In genomic region chr1:94926915-94927404, GRCh38 we compare ENCODE assay signal across 9 cellular contexts. TPM values are rescaled to one million over a fixed set of nuclear protein-coding genes. Genes with fewer than 3 reads are reported as not detected.
DNase-seq lines count a peak whose midpoint lies in the region; ATAC-seq, FAIRE-seq and TF ChIP-seq lines count a peak whose summit lies in the region.
"Had no signal": no experiment of that assay in that cellular context is flagged by ENCODE, and none has a peak within 500 bp of the region (broad histone marks: within the 10 kb centered on the region; RNA-seq: fewer than 3 reads in every experiment).

Gene CNN3, minus strand, starts transcription at chr1:94927110. Its CDS starts 216 bp downstream, at chr1:94926894.

- no peak for TF ChIP-seq CTCF in neural progenitor cell (IDR thresholded peaks at IDR 0.05)
- TF ChIP-seq CTCF in stomach (IDR thresholded peaks at IDR 0.05): peak in 1 of 7 experiments; percentile 14

- H3K9me3 ChIP-seq in neural progenitor cell (ENCODE audit: low read depth): no peaks in the 10 kb centered on the region
- no peaks in the 10 kb centered on the region for H3K9me3 ChIP-seq in stomach

- peak; percentile 70 for FAIRE-seq in HTR-8/SVneo (lab: Jason Lieb, UNC)
- no peak for FAIRE-seq in RCC 7860 (lab: Jason Lieb, UNC)
- FAIRE-seq: TTC549 had no signal

- H3K36me3 Mint-ChIP-seq in activated naive CD4-positive, alpha-beta T cell treated with anti-CD3 and anti-CD28 coated beads, Interleukin-2, amount 10 ng/mL, durations not matched to agents 7 days and 5 days: peaks cover 2% of the 10 kb centered on the region
- H3K36me3 Mint-ChIP-seq in neural progenitor cell: peaks cover 31% of the 10 kb centered on the region

- H3K36me3 ChIP-seq in neural progenitor cell (peaks cover 3% of the 10 kb centered on the region), stomach (peaks cover 0 to 1% (median 0%) of the 10 kb centered on the region in 4 donors)

- TF ChIP-seq EP300 in stomach (IDR thresholded peaks at IDR 0.05): no peak

- H3K4me1 Mint-ChIP-seq in activated naive CD4-positive, alpha-beta T cell treated with anti-CD3 and anti-CD28 coated beads, Interleukin-2, amount 10 ng/mL, durations not matched to agents 7 days and 5 days: peaks cover 22% of the 10 kb centered on the region
- peaks cover 64% of the 10 kb centered on the region for H3K4me1 Mint-ChIP-seq in neural progenitor cell

- peaks cover 43% of the 10 kb centered on the region for H3F3A ChIP-seq in neural progenitor cell (ENCODE audit: low read depth)

- peak within 1 kb of the TSS; percentile 100 for H3K9ac ChIP-seq in neural progenitor cell

- no peaks in the 10 kb centered on the region for H3K9me3 Mint-ChIP-seq in activated naive CD4-positive, alpha-beta T cell treated with anti-CD3 and anti-CD28 coated beads, Interleukin-2, amount 10 ng/mL, durations not matched to agents 7 days and 5 days
- H3K9me3 Mint-ChIP-seq in neural progenitor cell: peaks cover 5% of the 10 kb centered on the region

- no peak within 1 kb of the TSS for H3K27ac Mint-ChIP-seq in activated naive CD4-positive, alpha-beta T cell treated with anti-CD3 and anti-CD28 coated beads, Interleukin-2, amount 10 ng/mL, durations not matched to agents 7 days and 5 days
- H3K27ac Mint-ChIP-seq in neural progenitor cell: peak within 1 kb of the TSS; percentile 100

- intact Hi-C loops in stomach (cut with DNase I; ENCODE audit: low total_unique reads): no loop called here

- peak within 1 kb of the TSS; percentile 100 for H3K27ac ChIP-seq in neural progenitor cell
- peak within 1 kb of the TSS; percentile 95 to 99 (median 98) for H3K27ac ChIP-seq in stomach

- TF ChIP-seq POLR2A in stomach (IDR thresholded peaks at IDR 0.05): peak in 2 of 4 donors; percentile 89 to 91

- WGBS in stomach, 5 donors: 0 to 1% (median 0%) methylated on average over 25 to 57 of the region's 57 CpGs

- H3K4me2 ChIP-seq in neural progenitor cell: peak within 1 kb of the TSS; percentile 89

- DNase-seq in COLO829 (ENCODE audit: low spot score) (peak; percentile 69), HTR-8/SVneo (ENCODE audit: insufficient read length, low spot score) (peak; percentile 82), RCC 7860 (ENCODE audit: low spot score) (peak; percentile 80), foreskin melanocyte (peak; percentile 76), neural progenitor cell (ENCODE audit: low spot score) (peak; percentile 98), stomach (peak; percentile 92)
- DNase-seq in activated naive CD4-positive, alpha-beta T cell treated with anti-CD3 and anti-CD28 coated beads, Interleukin-2, amount 10 ng/mL, durations not matched to agents 7 days and 5 days: peak; percentile 77

- peaks cover 81% of the 10 kb centered on the region for H3K79me2 ChIP-seq in neural progenitor cell (ENCODE audit: low read depth)

- H3K4me1 ChIP-seq in neural progenitor cell (peaks cover 54% of the 10 kb centered on the region), stomach (peaks cover 33 to 71% (median 53%) of the 10 kb centered on the region in 4 donors)

- CTCF ChIA-PET in activated naive CD4-positive, alpha-beta T cell treated with anti-CD3 and anti-CD28 coated beads, Interleukin-2, amount 10 ng/mL, durations not matched to agents 7 days and 5 days (lab: Charles Lee): no interaction called here

- peaks cover 35% of the 10 kb centered on the region for H4K20me1 ChIP-seq in neural progenitor cell (ENCODE audit: low read depth)

- H3K27me3 ChIP-seq in neural progenitor cell (no peaks in the 10 kb centered on the region), stomach (peaks cover 0 to 21% (median 9%) of the 10 kb centered on the region in 3 donors)

- H3K4me3 ChIP-seq in neural progenitor cell (peak within 1 kb of the TSS; percentile 100), stomach (peak within 1 kb of the TSS; percentile 60 to 91 (median 76))

- peak; percentile 88 for ATAC-seq in GM21390 (IDR thresholded peaks at IDR 0.05; ENCODE audit: unreplicated experiment)

- H3K4me3 Mint-ChIP-seq in activated naive CD4-positive, alpha-beta T cell treated with anti-CD3 and anti-CD28 coated beads, Interleukin-2, amount 10 ng/mL, durations not matched to agents 7 days and 5 days: peak within 1 kb of the TSS; percentile 81
- H3K4me3 Mint-ChIP-seq in neural progenitor cell: peak within 1 kb of the TSS; percentile 96

- peaks cover 49% of the 10 kb centered on the region for H3K27me3 Mint-ChIP-seq in activated naive CD4-positive, alpha-beta T cell treated with anti-CD3 and anti-CD28 coated beads, Interleukin-2, amount 10 ng/mL, durations not matched to agents 7 days and 5 days
- H3K27me3 Mint-ChIP-seq in neural progenitor cell (ENCODE audit: insufficient read depth, low read depth): peaks cover 8% of the 10 kb centered on the region

- no peak within 1 kb of the TSS for H2AFZ ChIP-seq in neural progenitor cell (replicated peaks)

RNA-seq across cellular contexts. Expression of gene CNN3, which starts in this region (rescaled TPM):
- total RNA-seq in neural progenitor cell (ENCODE audit: low replicate concordance) (477 and 644 TPM in 2 replicates), stomach (100 to 1,000 TPM in 4 of 5 donors, 10 to 100 TPM in 1; 86.9 to 353 (median 220) TPM)
- 100 to 1,000 TPM in 1 of 3 donors, 10 to 100 TPM in 2; 70.0 to 129 (median 93.0) TPM for polyA plus RNA-seq in stomach

Comparison
In these comparisons a context has a peak if more than half of its experiments do, and no peak if none do; other contexts are left out.
1. Peak in every context shown above with its lines: DNase-seq, ATAC-seq, H3K4me3 ChIP-seq and H3K27ac ChIP-seq.